In the genomic region with DNA sequence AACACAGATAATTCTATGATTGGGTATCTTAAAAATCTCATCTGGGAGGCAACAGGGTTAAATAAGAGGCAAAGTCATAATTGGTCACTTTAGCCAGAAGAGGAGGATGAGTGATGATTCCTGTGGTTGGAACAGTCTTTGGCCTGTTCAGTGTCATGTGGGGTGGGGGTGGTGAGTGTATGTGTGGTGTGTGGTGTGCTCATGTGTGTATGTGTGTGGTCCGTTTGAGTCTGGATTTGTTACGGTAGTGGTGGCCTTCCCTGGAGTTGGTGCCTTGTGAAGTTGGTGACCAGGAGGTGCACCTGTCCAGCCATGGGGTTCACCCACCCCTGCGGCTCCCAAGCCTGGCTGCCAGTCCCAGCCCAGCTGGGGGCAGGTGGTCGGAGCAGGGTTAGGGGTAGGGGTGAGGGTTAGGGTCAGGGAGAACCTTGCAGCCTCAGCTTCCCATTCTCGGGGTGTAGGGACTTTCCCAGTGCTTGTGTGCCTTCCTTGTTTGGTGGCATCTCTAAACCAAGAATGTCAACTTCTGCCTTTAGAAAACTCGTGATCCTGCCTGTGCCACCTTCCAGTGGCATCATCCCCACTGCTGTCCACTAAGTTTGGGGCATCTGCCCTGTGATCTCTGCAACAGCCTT, we compare ENCODE assay signal across 1 cellular context.
TF ChIP-seq lines count a peak whose summit lies in the region.

No MANE protein-coding gene starts in this region.

TF ChIP-seq in HepG2, 621 proteins besides CTCF, POLR2A, EP300 and RAD21 (continued from another document):
- TF ChIP-seq TFAP4 (IDR thresholded peaks at IDR 0.05; ENCODE audit: borderline replicate concordance, low read depth) (no peak), PITX1 (CRISPR knock-in tag; IDR thresholded peaks at IDR 0.05) (no peak), ZFYVE20 (CRISPR knock-in tag; IDR thresholded peaks at IDR 0.05; ENCODE audit: borderline replicate concordance, low read depth) (no peak), ETV6 (CRISPR knock-in tag; conservative IDR thresholded peaks at IDR 0.05) (no peak), ZNF782 (CRISPR knock-in tag; IDR thresholded peaks at IDR 0.05; ENCODE audit: borderline replicate concordance) (no peak), ZNF562 (CRISPR knock-in tag; IDR thresholded peaks at IDR 0.05; ENCODE audit: borderline replicate concordance) (no peak), ZNF737 (CRISPR knock-in tag; IDR thresholded peaks at IDR 0.05; ENCODE audit: borderline replicate concordance) (no peak), ZNF687 (CRISPR knock-in tag; IDR thresholded peaks at IDR 0.05) (no peak), ZNF362 (CRISPR knock-in tag; IDR thresholded peaks at IDR 0.05; ENCODE audit: borderline replicate concordance) (no peak)
